11 cellular contexts compared by ENCODE assay signal in the genomic region with DNA sequence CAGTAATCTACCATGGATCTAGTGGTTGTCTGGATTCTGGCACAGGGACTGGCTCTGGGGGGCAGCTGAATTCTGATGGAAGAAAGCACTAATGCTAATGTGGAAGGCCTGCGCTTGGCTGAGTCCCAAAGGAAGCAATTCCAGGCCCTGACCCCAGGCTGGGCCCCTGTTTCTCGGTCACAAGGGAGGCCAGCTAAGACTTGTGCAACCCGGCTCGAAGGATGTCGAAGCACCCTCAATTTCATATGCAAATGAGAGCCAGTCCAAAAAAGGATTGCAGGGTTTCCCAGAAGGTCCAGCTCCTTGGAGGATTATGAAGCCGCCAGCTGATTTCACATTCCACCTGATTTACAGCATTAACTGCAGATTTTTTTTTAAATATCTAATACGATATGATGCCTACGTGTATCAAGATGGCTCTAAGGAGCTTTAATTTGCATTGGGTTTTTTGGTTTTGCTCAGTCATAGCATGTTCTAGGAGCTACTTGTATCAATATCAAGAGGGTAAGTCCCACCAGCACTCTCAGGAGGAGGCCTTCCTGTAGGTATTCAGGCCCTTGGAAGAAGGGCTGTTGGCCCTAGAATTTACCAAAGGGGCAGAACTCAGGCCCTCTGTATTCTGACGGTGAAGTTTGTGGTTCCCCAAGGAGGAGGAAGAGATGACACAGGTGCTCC.
A peak's percentile ranks its signal among the peaks of the same experiment; 100 is the strongest.
DNase-seq lines count a peak whose midpoint lies in the region; ATAC-seq lines count a peak whose summit lies in the region.
"Had no signal": no experiment of that assay in that cellular context is flagged by ENCODE, and none has a peak within 500 bp of the region (broad histone marks: within the 10 kb centered on the region; RNA-seq: fewer than 3 reads in every experiment).

No MANE protein-coding gene starts in this region.

- peak in 24 of 42 donors; percentile 3 to 69 (median 18) for DNase-seq in head of caudate nucleus
- peak; percentile 60 for DNase-seq in renal cortical epithelial cell (ENCODE audit: low read depth)
- no peak for DNase-seq in SKM-1 treated with dmso at 0.1 percent for 144 hours (lab: John Stamatoyannopoulos, UW; ENCODE audit: unreplicated experiment)
- DNase-seq in NCI-H2227 treated with DMSO at 0.1 percent for 48 hours (lab: John Stamatoyannopoulos, UW), result no peak
- no peak for DNase-seq in stimulated activated effector memory CD8-positive, alpha-beta T cell treated with anti-CD3 and anti-CD28 coated beads, Interleukin-12 subunit alpha, Interleukin-12 subunit beta, amount 100 ng/mL, for 72 hours (ENCODE audit: low spot score in 2 of 2)
- DNase-seq: NCI-H524 treated with DMSO at 0.1 percent for 48 hours had no signal

- no peak overlapping the region for H3K4me3 Mint-ChIP-seq in stimulated activated effector memory CD8-positive, alpha-beta T cell treated with anti-CD3 and anti-CD28 coated beads, Interleukin-12 subunit alpha, Interleukin-12 subunit beta, amount 100 ng/mL, for 72 hours
- H3K4me3 Mint-ChIP-seq: activated CD4-positive, alpha-beta T cell treated with anti-CD3 and anti-CD28 coated beads, Interleukin-2, amount 10 ng/mL, durations not matched to agents 7 days and 5 days; immature natural killer cell had no signal

- no peaks in the 10 kb centered on the region for H3K36me3 Mint-ChIP-seq in stimulated activated effector memory CD8-positive, alpha-beta T cell treated with anti-CD3 and anti-CD28 coated beads, Interleukin-12 subunit alpha, Interleukin-12 subunit beta, amount 100 ng/mL, for 72 hours
- H3K36me3 Mint-ChIP-seq: immature natural killer cell had no signal

- no peaks in the 10 kb centered on the region for H3K4me1 Mint-ChIP-seq in stimulated activated effector memory CD8-positive, alpha-beta T cell treated with anti-CD3 and anti-CD28 coated beads, Interleukin-12 subunit alpha, Interleukin-12 subunit beta, amount 100 ng/mL, for 72 hours
- H3K4me1 Mint-ChIP-seq: activated CD4-positive, alpha-beta T cell treated with anti-CD3 and anti-CD28 coated beads, Interleukin-2, amount 10 ng/mL, durations not matched to agents 7 days and 5 days; immature natural killer cell had no signal

- intact Hi-C loops in head of caudate nucleus (cut with DNase I), result loop anchor here (10.0 kb wide), 1 partner anchor 819 kb away; no protein-coding TSS in a partner anchor

- no peaks in the 10 kb centered on the region for H3K9me3 Mint-ChIP-seq in stimulated activated effector memory CD8-positive, alpha-beta T cell treated with anti-CD3 and anti-CD28 coated beads, Interleukin-12 subunit alpha, Interleukin-12 subunit beta, amount 100 ng/mL, for 72 hours
- H3K9me3 Mint-ChIP-seq: activated CD4-positive, alpha-beta T cell treated with anti-CD3 and anti-CD28 coated beads, Interleukin-2, amount 10 ng/mL, durations not matched to agents 7 days and 5 days had no signal

- ATAC-seq in GM18870 (IDR thresholded peaks at IDR 0.05; ENCODE audit: unreplicated experiment) (peak; percentile 42), HG03442 (IDR thresholded peaks at IDR 0.05; ENCODE audit: unreplicated experiment) (peak; percentile 58), HG02623 (IDR thresholded peaks at IDR 0.05; ENCODE audit: unreplicated experiment) (no peak)
- ATAC-seq in stimulated activated effector memory CD8-positive, alpha-beta T cell treated with anti-CD3 and anti-CD28 coated beads, Interleukin-12 subunit alpha, Interleukin-12 subunit beta, amount 100 ng/mL, for 72 hours, result no peak

- H3K27ac Mint-ChIP-seq in stimulated activated effector memory CD8-positive, alpha-beta T cell treated with anti-CD3 and anti-CD28 coated beads, Interleukin-12 subunit alpha, Interleukin-12 subunit beta, amount 100 ng/mL, for 72 hours, result no peak overlapping the region
- H3K27ac Mint-ChIP-seq: activated CD4-positive, alpha-beta T cell treated with anti-CD3 and anti-CD28 coated beads, Interleukin-2, amount 10 ng/mL, durations not matched to agents 7 days and 5 days; immature natural killer cell had no signal

Comparison
In these comparisons a context has a peak if more than half of its experiments do, and no peak if none do; other contexts are left out.
1. ATAC-seq: peak in GM18870 (single experiment) and HG03442 (single experiment); none in HG02623 (single experiment) and stimulated activated effector memory CD8-positive, alpha-beta T cell treated with anti-CD3 and anti-CD28 coated beads, Interleukin-12 subunit alpha, Interleukin-12 subunit beta, amount 100 ng/mL, for 72 hours (single experiment).
2. DNase-seq: peak in head of caudate nucleus (24 of 42) and renal cortical epithelial cell (single experiment); none in SKM-1 treated with dmso at 0.1 percent for 144 hours (single experiment), NCI-H2227 treated with DMSO at 0.1 percent for 48 hours (single experiment) and stimulated activated effector memory CD8-positive, alpha-beta T cell treated with anti-CD3 and anti-CD28 coated beads, Interleukin-12 subunit alpha, Interleukin-12 subunit beta, amount 100 ng/mL, for 72 hours (0 of 2).